Comparison of ENCODE assay signal across 21 cellular contexts in the genomic region with DNA sequence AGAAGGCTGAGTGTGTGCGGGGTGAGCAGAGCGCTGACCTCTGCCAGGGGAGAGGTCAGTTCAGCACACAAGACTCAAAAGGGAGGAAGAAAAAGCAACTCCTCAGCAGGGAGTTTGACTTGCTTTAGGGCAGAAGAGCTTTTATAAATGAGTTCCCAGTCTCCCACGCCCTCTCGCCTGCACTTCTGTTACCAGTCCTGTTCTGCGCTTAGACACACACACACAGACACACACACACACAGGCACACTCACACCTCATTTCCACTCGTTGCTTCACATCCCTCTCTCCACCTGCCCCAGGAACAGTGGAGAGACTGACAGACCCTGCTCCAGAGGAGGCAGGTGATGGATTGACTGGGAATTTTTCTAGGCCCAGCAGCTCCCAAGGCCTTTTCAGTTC. TPM values are rescaled to one million over a fixed set of nuclear protein-coding genes. Genes with fewer than 3 reads are reported as not detected.
DNase-seq lines count a peak whose midpoint lies in the region; ATAC-seq and TF ChIP-seq lines count a peak whose summit lies in the region.
"Had no signal": no experiment of that assay in that cellular context is flagged by ENCODE, and none has a peak within 500 bp of the region (broad histone marks: within the 10 kb centered on the region; RNA-seq: fewer than 3 reads in every experiment).

No MANE protein-coding gene starts in this region.

- H3K36me3 ChIP-seq in vagina, result no peaks in the 10 kb centered on the region
- H3K36me3 ChIP-seq: BLaER1, left lung had no signal

- no peak for DNase-seq in right cardiac atrium
- no peak for DNase-seq in Right ventricle myocardium inferior (ENCODE audit: missing footprints)
- DNase-seq in omental fat pad (ENCODE audit: low spot score), result no peak
- DNase-seq in vagina (ENCODE audit: extremely low spot score in 2 of 2), result no peak
- DNase-seq in activated CD4-positive, CD25-positive, alpha-beta regulatory T cell (lab: John Stamatoyannopoulos, UW), result no peak
- DNase-seq in NCI-H748 treated with DMSO at 0.1 percent for 48 hours (lab: John Stamatoyannopoulos, UW), result no peak
- DNase-seq: activated naive CD4-positive, alpha-beta T cell treated with anti-CD3 and anti-CD28 coated beads, Interleukin-2, amount 50 U/mL, for 16 hours; anterior cingulate cortex; COR-L47; DMS79 treated with DMSO at 0.1 percent for 48 hours; head of caudate nucleus; left lung; NCI-H1092 treated with DMSO at 0.1 percent for 48 hours; NCI-H1930; NCI-H226; OCI-M1; SHP77 treated with DMSO at 0.1 percent for 48 hours had no signal

- H3K4me3 ChIP-seq in right cardiac atrium (ENCODE audit: low read length) (no peak overlapping the region), vagina (no peak overlapping the region)
- H3K4me3 ChIP-seq: BLaER1, GM12878, left lung had no signal

- H3K9me3 ChIP-seq in right cardiac atrium (ENCODE audit: control insufficient read depth, low read length), result no peaks in the 10 kb centered on the region
- no peaks in the 10 kb centered on the region for H3K9me3 ChIP-seq in vagina
- H3K9me3 ChIP-seq: BLaER1, left lung had no signal

- H3K4me1 ChIP-seq in right cardiac atrium (ENCODE audit: control insufficient read depth, insufficient read depth, low read length) (peaks cover 3% of the 10 kb centered on the region), vagina (peaks cover 40% of the 10 kb centered on the region)
- H3K4me1 ChIP-seq: left lung had no signal

- 90% methylated on average over 6 of the region's 6 CpGs for WGBS in right cardiac atrium

- TF ChIP-seq CTCF in omental fat pad (IDR thresholded peaks at IDR 0.05), result no peak
- no peak for TF ChIP-seq CTCF in vagina (IDR thresholded peaks at IDR 0.05)

- intact Hi-C loops in right cardiac atrium (cut with DNase I), result no loop called here
- intact Hi-C loops in Right ventricle myocardium inferior (cut with DNase I), result no loop called here
- intact Hi-C loops in vagina (cut with DNase I), result no loop called here

- no peak for ATAC-seq in right cardiac atrium
- no peak for ATAC-seq in Right ventricle myocardium inferior
- ATAC-seq in esophagus mucosa, result peak; percentile 51
- peak; percentile 67 for ATAC-seq in omental fat pad (ENCODE audit: low FRiP score)
- ATAC-seq in HG02884 (IDR thresholded peaks at IDR 0.05; ENCODE audit: unreplicated experiment), result no peak
- ATAC-seq: GM12878, left lung had no signal

- H3K27me3 ChIP-seq in right cardiac atrium (ENCODE audit: control insufficient read depth, insufficient read depth), result no peaks in the 10 kb centered on the region
- no peaks in the 10 kb centered on the region for H3K27me3 ChIP-seq in vagina
- H3K27me3 ChIP-seq: BLaER1, left lung had no signal

- H3K27ac ChIP-seq in right cardiac atrium (ENCODE audit: low read length) (peak overlapping the region; percentile 42), vagina (peak overlapping the region; percentile 37)
- H3K27ac ChIP-seq: BLaER1, left lung had no signal

- TF ChIP-seq POLR2A in vagina (IDR thresholded peaks at IDR 0.05), result no peak

RNA-seq across cellular contexts. Expression of a gene that starts 43.9 kb away (rescaled TPM):
- 10 to 100 TPM; 23.2 to 33.6 (median 30.0) TPM for total RNA-seq in right cardiac atrium
- 12.2 TPM for polyA plus RNA-seq in right cardiac atrium
- total RNA-seq in Right ventricle myocardium inferior, result 24.4 TPM
- total RNA-seq in esophagus mucosa, result 118 TPM
- total RNA-seq in omental fat pad, result 100 to 1,000 TPM in 1 of 4 donors, 10 to 100 TPM in 3; 64.2 to 153 (median 85.7) TPM
- total RNA-seq in vagina, result 185 TPM

Comparison
In these comparisons a context has a peak if more than half of its experiments do, and no peak if none do; other contexts are left out.
1. ATAC-seq: peak in esophagus mucosa (single experiment) and omental fat pad (single experiment); none in right cardiac atrium (0 of 2), Right ventricle myocardium inferior (single experiment) and HG02884 (single experiment).